ENCODE assay signal across 1 cellular context in the genomic region with DNA sequence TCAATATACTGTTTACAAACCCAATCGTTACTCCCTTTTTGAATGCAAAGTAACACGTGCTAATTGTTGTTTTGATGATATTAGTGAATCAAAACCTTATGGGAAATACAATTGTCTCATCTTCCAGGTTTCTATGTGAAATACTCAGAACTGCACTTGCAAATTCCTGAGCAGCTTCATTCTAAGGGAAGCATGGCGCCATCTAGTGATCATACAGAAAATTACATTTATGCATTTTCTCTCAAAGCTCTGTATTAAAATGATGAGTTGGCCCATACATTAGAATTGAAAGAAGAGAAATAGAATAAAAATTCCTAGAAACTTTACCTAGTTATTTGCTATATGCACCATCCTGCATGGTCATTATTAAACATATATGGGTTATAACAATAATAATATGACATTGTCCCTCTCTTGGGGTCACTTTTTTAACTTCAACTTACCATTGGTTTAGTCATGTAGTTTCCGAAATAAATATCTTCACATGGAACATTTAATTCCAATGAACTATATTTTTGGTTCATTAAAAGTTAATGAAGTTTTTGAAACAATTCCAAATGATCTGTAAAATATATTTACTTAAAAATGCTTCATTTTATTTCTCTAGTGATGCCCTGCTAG.
TF ChIP-seq lines count a peak whose summit lies in the region.

No MANE protein-coding gene starts in this region.

TF ChIP-seq in IMR-90, 13 proteins besides CTCF, POLR2A, EP300 and RAD21 (continued from another document):
- TF ChIP-seq MAFK (IDR thresholded peaks at IDR 0.05; ENCODE audit: low read depth, low read length), result no peak
